In genomic region chr1:176382163-176382562, GRCh38 we compare ENCODE assay signal across 6 cellular contexts.
"Had no signal": no experiment of that assay in that cellular context is flagged by ENCODE, and none has a peak within 500 bp of the region (broad histone marks: within the 10 kb centered on the region; RNA-seq: fewer than 3 reads in every experiment).

No MANE protein-coding gene starts in this region.

- DNase-seq: H9, HCEC 1CT had no signal

- FAIRE-seq: H1, H54, HTR-8/SVneo had no signal

- H3K4me3 ChIP-seq: GM23338 had no signal

- H2AFZ ChIP-seq: GM23338 had no signal

- ATAC-seq: GM23338 had no signal

- H3K4me2 ChIP-seq: GM23338 had no signal
